8 cellular contexts compared by ENCODE assay signal in genomic region chrX:72238721-72239475, GRCh38. TPM values are rescaled to one million over a fixed set of nuclear protein-coding genes. Genes with fewer than 3 reads are reported as not detected.
DNase-seq lines count a peak whose midpoint lies in the region; TF ChIP-seq lines count a peak whose summit lies in the region.

TSS of gene ERCC6L (minus strand) at chrX:72239027. CDS start at chrX:72238911, 116 bp downstream.

- H3K9me3 ChIP-seq in SJCRH30 (replicated peaks) (no peaks in the 10 kb centered on the region), neutrophil (no peaks in the 10 kb centered on the region), subcutaneous abdominal adipose tissue (ENCODE audit: control insufficient read depth in 5 of 5, low read length in 5 of 5) (no peaks in the 10 kb centered on the region)

- H3K27ac ChIP-seq in SJCRH30 = peak within 1 kb of the TSS; percentile 74
- H3K27ac ChIP-seq in neutrophil = no peak within 1 kb of the TSS
- H3K27ac ChIP-seq in subcutaneous abdominal adipose tissue (ENCODE audit: low read depth, low read length) = no peak within 1 kb of the TSS

- H3K4me1 ChIP-seq in SJCRH30 (no peaks in the 10 kb centered on the region), neutrophil (ENCODE audit: control insufficient read depth in 1 of 2, insufficient read depth in 1 of 2, low read depth in 1 of 2, low read length in 1 of 2) (peaks cover 4 to 7% of the 10 kb centered on the region in 2 experiments), subcutaneous abdominal adipose tissue (ENCODE audit: control insufficient read depth in 5 of 5, insufficient read depth in 5 of 5, low read length in 5 of 5) (peaks cover 0 to 7% (median 0%) of the 10 kb centered on the region in 5 donors)

- H3K27me3 ChIP-seq in SJCRH30 (no peaks in the 10 kb centered on the region), neutrophil (no peaks in the 10 kb centered on the region), subcutaneous abdominal adipose tissue (ENCODE audit: control insufficient read depth in 5 of 5, insufficient read depth in 4 of 5, low read length in 5 of 5) (no peaks in the 10 kb centered on the region)

- H3K4me3 ChIP-seq in SJCRH30 = peak within 1 kb of the TSS; percentile 77
- peak within 1 kb of the TSS; percentile 54 to 59 for H3K4me3 ChIP-seq in neutrophil (ENCODE audit: low read depth in 1 of 2, low read length in 1 of 2)
- peak within 1 kb of the TSS; percentile 12 to 66 (median 58) for H3K4me3 ChIP-seq in subcutaneous abdominal adipose tissue (ENCODE audit: low read depth in 1 of 5, low read length in 5 of 5)

- H3K9ac ChIP-seq in subcutaneous abdominal adipose tissue (ENCODE audit: low read length in 5 of 5) = no peak within 1 kb of the TSS

- peaks cover 30% of the 10 kb centered on the region for H3K36me3 ChIP-seq in SJCRH30
- H3K36me3 ChIP-seq in neutrophil = no peaks in the 10 kb centered on the region
- no peaks in the 10 kb centered on the region for H3K36me3 ChIP-seq in subcutaneous abdominal adipose tissue (ENCODE audit: control insufficient read depth in 5 of 5, insufficient read depth in 5 of 5, low read length in 5 of 5)

- peak; percentile 88 for DNase-seq in ELR (ENCODE audit: low read depth)
- DNase-seq in H4 (ENCODE audit: low spot score) = peak; percentile 85
- peak; percentile 83 for DNase-seq in LoVo (ENCODE audit: low spot score)
- DNase-seq in SJCRH30 = peak; percentile 96 to 97
- DNase-seq in activated gamma-delta T cell treated with anti-CD3 and anti-CD28 coated beads, Interleukin-2, amount 50 U/mL, for 16 hours (ENCODE audit: low read depth) = peak; percentile 71
- DNase-seq in foreskin melanocyte = peak; percentile 80

- no peak for TF ChIP-seq CTCF in neutrophil (IDR thresholded peaks at IDR 0.05)

RNA-seq across cellular contexts. Expression of gene ERCC6L, which starts in this region (rescaled TPM):
- total RNA-seq in H4 (2014; rRNA removed; shearing (Covaris generic)) = 8.6 and 13.1 TPM in 2 replicates
- 34.8 and 36.6 TPM in 2 replicates for total RNA-seq in SJCRH30 (2014; rRNA removed; shearing (Covaris generic))
